8 cellular contexts compared by ENCODE assay signal in the genomic region with DNA sequence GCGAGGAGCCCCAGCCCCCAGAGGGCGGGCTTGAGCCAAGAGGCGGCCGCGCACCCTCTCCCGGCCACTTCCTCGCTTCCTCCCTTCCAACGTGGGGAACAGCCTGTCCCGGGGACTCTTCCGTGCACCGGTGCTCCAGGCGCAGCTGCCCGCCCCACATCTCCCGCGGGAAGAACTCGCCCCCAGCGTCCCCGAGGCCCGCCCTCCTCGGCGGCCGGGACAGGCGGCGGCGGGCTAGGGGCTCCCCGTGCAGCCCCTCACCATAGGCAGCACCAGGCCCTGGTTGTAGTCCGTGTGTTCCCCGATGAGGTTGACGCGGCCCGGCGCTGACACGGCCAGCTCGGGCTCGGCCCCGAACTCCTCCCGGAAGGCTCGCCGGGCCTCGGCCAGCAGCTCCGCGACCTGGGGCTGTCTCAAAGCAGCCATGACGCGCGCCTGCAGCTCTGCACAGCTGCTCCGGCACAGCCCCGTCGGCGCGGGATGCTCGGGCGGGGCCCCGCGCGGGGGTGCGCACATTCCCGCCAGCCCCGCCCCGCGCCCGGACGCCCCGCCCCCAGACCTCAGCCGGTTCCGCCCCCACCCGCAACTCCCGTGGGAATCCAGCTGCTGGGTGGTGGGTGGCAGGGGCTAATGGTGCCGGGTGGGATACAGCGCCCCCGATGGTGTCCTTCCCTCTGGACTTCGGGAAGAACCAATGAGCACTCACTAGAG. TPM values are rescaled to one million over a fixed set of nuclear protein-coding genes. Genes with fewer than 3 reads are reported as not detected.
DNase-seq lines count a peak whose midpoint lies in the region; ATAC-seq and TF ChIP-seq lines count a peak whose summit lies in the region.

A gene (minus strand): TSS at position 482 of the 711 bp plus-strand sequence. CDS start 56 bp downstream, at position 426.

- peak within 1 kb of the TSS; percentile 37 for H3K27ac ChIP-seq in epithelial cell of prostate

- H3K9me3 ChIP-seq in NT2/D1 (ENCODE audit: insufficient read depth, low read length) (no peaks in the 10 kb centered on the region), mucosa of stomach (ENCODE audit: control insufficient read depth, low read length) (no peaks in the 10 kb centered on the region)

- DNase-seq in A172 (ENCODE audit: low spot score) (peak; percentile 76), GM13977 (ENCODE audit: low spot score) (peak; percentile 93), NT2/D1 (ENCODE audit: low read depth, low spot score) (no peak), activated T-cell treated with anti-CD3 and anti-CD28 coated beads for 48 hours (ENCODE audit: low read depth) (peak; percentile 75), epithelial cell of prostate (ENCODE audit: low read depth, low spot score) (no peak)
- DNase-seq in stimulated activated naive CD4-positive, alpha-beta T cell treated with Interleukin-2 at 50 U/mL for 16 hours (lab: John Stamatoyannopoulos, UW) = peak; percentile 68

- H3K27me3 ChIP-seq in NT2/D1 (ENCODE audit: insufficient read depth, insufficient read length) = no peaks in the 10 kb centered on the region
- H3K27me3 ChIP-seq in mucosa of stomach (ENCODE audit: control insufficient read depth, insufficient read depth, low read length) = no peaks in the 10 kb centered on the region

- peak; percentile 52 for ATAC-seq in HG03039 (IDR thresholded peaks at IDR 0.05; ENCODE audit: unreplicated experiment)

- H3K4me1 ChIP-seq in NT2/D1 (ENCODE audit: insufficient read depth, insufficient read length) (peaks cover 10% of the 10 kb centered on the region), mucosa of stomach (ENCODE audit: control insufficient read depth, insufficient read depth, low read length) (peaks cover 28% of the 10 kb centered on the region)

- H3K36me3 ChIP-seq in NT2/D1 (ENCODE audit: insufficient read depth, insufficient read length, low read length) = peaks cover 10% of the 10 kb centered on the region
- H3K36me3 ChIP-seq in mucosa of stomach (ENCODE audit: control insufficient read depth, insufficient read depth, low read length) = no peaks in the 10 kb centered on the region

- in situ Hi-C loops in GM13977 (cut with MboI; ENCODE audit: low pct_unique_long_range_greater_than_20kb, low sequenced_read_pairs, unreplicated experiment) = no loop called here

- peak within 1 kb of the TSS; percentile 87 for H3K9ac ChIP-seq in NT2/D1 (ENCODE audit: insufficient read length, low read depth)
- peak within 1 kb of the TSS; percentile 75 for H3K9ac ChIP-seq in mucosa of stomach (ENCODE audit: low read length)

- TF ChIP-seq CTCF in GM13977 (IDR thresholded peaks at IDR 0.05; ENCODE audit: extremely low read depth, insufficient read depth, missing control alignments) = peak; percentile 68

- H3K4me3 ChIP-seq in NT2/D1 (ENCODE audit: insufficient read length, low read depth) (peak within 1 kb of the TSS; percentile 77), mucosa of stomach (ENCODE audit: low read length) (peak within 1 kb of the TSS; percentile 19)

RNA-seq across cellular contexts. Expression of the gene that starts here (rescaled TPM):
- total RNA-seq in A172 (2014; rRNA removed; shearing (Covaris generic)) = 72.7 and 87.5 TPM in 2 replicates

Comparison
In these comparisons a context has a peak if more than half of its experiments do, and no peak if none do; other contexts are left out.
1. DNase-seq: peak in A172 (single experiment), GM13977 (single experiment), activated T-cell treated with anti-CD3 and anti-CD28 coated beads for 48 hours (single experiment) and stimulated activated naive CD4-positive, alpha-beta T cell treated with Interleukin-2 at 50 U/mL for 16 hours (single experiment); none in NT2/D1 (single experiment) and epithelial cell of prostate (single experiment).